In genomic region chr1:230867119-230867902, GRCh38 we compare ENCODE assay signal across 8 cellular contexts. TPM values are rescaled to one million over a fixed set of nuclear protein-coding genes. Genes with fewer than 3 reads are reported as not detected.
DNase-seq lines count a peak whose midpoint lies in the region; ATAC-seq lines count a peak whose summit lies in the region.

No MANE protein-coding gene starts in this region.

- H3K4me3 Mint-ChIP-seq in activated naive CD8-positive, alpha-beta T cell treated with anti-CD3 and anti-CD28 coated beads, Interleukin-2, amount 10 ng/mL, durations not matched to agents 7 days and 5 days, result peak overlapping the region; percentile 82
- H3K4me3 Mint-ChIP-seq in stimulated activated effector memory CD8-positive, alpha-beta T cell treated with anti-CD3 and anti-CD28 coated beads, Interleukin-12 subunit alpha, Interleukin-12 subunit beta, amount 100 ng/mL, for 72 hours, result peak overlapping the region; percentile 75

- no peaks in the 10 kb centered on the region for H3K36me3 Mint-ChIP-seq in activated naive CD8-positive, alpha-beta T cell treated with anti-CD3 and anti-CD28 coated beads, Interleukin-2, amount 10 ng/mL, durations not matched to agents 7 days and 5 days
- H3K36me3 Mint-ChIP-seq in stimulated activated effector memory CD8-positive, alpha-beta T cell treated with anti-CD3 and anti-CD28 coated beads, Interleukin-12 subunit alpha, Interleukin-12 subunit beta, amount 100 ng/mL, for 72 hours, result no peaks in the 10 kb centered on the region

- H3K9me3 Mint-ChIP-seq in activated naive CD8-positive, alpha-beta T cell treated with anti-CD3 and anti-CD28 coated beads, Interleukin-2, amount 10 ng/mL, durations not matched to agents 7 days and 5 days, result no peaks in the 10 kb centered on the region
- H3K9me3 Mint-ChIP-seq in stimulated activated effector memory CD8-positive, alpha-beta T cell treated with anti-CD3 and anti-CD28 coated beads, Interleukin-12 subunit alpha, Interleukin-12 subunit beta, amount 100 ng/mL, for 72 hours, result no peaks in the 10 kb centered on the region

- ATAC-seq in activated naive CD8-positive, alpha-beta T cell treated with anti-CD3 and anti-CD28 coated beads, Interleukin-2, amount 10 ng/mL, durations not matched to agents 7 days and 5 days (ENCODE audit: low read depth), result no peak
- ATAC-seq in stimulated activated effector memory CD8-positive, alpha-beta T cell treated with anti-CD3 and anti-CD28 coated beads, Interleukin-12 subunit alpha, Interleukin-12 subunit beta, amount 100 ng/mL, for 72 hours, result peak; percentile 26
- ATAC-seq in GM18909 (IDR thresholded peaks at IDR 0.05; ENCODE audit: poor library complexity, unreplicated experiment), result no peak

- POLR2A ChIA-PET in activated naive CD8-positive, alpha-beta T cell treated with anti-CD3 and anti-CD28 coated beads, Interleukin-2, amount 10 ng/mL, durations not matched to agents 7 days and 5 days (lab: Charles Lee), result no interaction called here

- peaks cover 7% of the 10 kb centered on the region for H3K4me1 Mint-ChIP-seq in activated naive CD8-positive, alpha-beta T cell treated with anti-CD3 and anti-CD28 coated beads, Interleukin-2, amount 10 ng/mL, durations not matched to agents 7 days and 5 days
- H3K4me1 Mint-ChIP-seq in stimulated activated effector memory CD8-positive, alpha-beta T cell treated with anti-CD3 and anti-CD28 coated beads, Interleukin-12 subunit alpha, Interleukin-12 subunit beta, amount 100 ng/mL, for 72 hours, result peaks cover 27% of the 10 kb centered on the region

- peak overlapping the region; percentile 94 for H3K4me3 ChIP-seq in iPS-18c (ENCODE audit: insufficient read depth, low read depth, low read length)

- DNase-seq in SKM-1 treated with dmso at 0.1 percent for 144 hours (lab: John Stamatoyannopoulos, UW; ENCODE audit: unreplicated experiment), result peak; percentile 33
- no peak for DNase-seq in SKM-1 (lab: John Stamatoyannopoulos, UW; ENCODE audit: unreplicated experiment)
- no peak for DNase-seq in activated naive CD8-positive, alpha-beta T cell treated with anti-CD3 and anti-CD28 coated beads, Interleukin-2, amount 10 ng/mL, durations not matched to agents 7 days and 5 days
- peak in 1 of 2 donors; percentile 53 for DNase-seq in stimulated activated effector memory CD8-positive, alpha-beta T cell treated with anti-CD3 and anti-CD28 coated beads, Interleukin-12 subunit alpha, Interleukin-12 subunit beta, amount 100 ng/mL, for 72 hours (ENCODE audit: low spot score in 2 of 2)
- no peak for DNase-seq in NCI-H1048 (lab: John Stamatoyannopoulos, UW)
- no peak for DNase-seq in SHP77 (lab: John Stamatoyannopoulos, UW)

- H3K27me3 Mint-ChIP-seq in activated naive CD8-positive, alpha-beta T cell treated with anti-CD3 and anti-CD28 coated beads, Interleukin-2, amount 10 ng/mL, durations not matched to agents 7 days and 5 days, result peaks cover 37% of the 10 kb centered on the region

- no peak overlapping the region for H3K27ac Mint-ChIP-seq in activated naive CD8-positive, alpha-beta T cell treated with anti-CD3 and anti-CD28 coated beads, Interleukin-2, amount 10 ng/mL, durations not matched to agents 7 days and 5 days
- peak overlapping the region; percentile 49 for H3K27ac Mint-ChIP-seq in stimulated activated effector memory CD8-positive, alpha-beta T cell treated with anti-CD3 and anti-CD28 coated beads, Interleukin-12 subunit alpha, Interleukin-12 subunit beta, amount 100 ng/mL, for 72 hours

- H3K9me3 ChIP-seq in iPS-18c (ENCODE audit: control insufficient read depth, insufficient read depth, low read length), result peaks cover 4% of the 10 kb centered on the region

RNA-seq across cellular contexts. Expression of gene C1orf198, which starts 1.0 kb away (rescaled TPM):
- 1 to 10 TPM; 2.8 to 3.8 TPM for total RNA-seq in activated naive CD8-positive, alpha-beta T cell treated with anti-CD3 and anti-CD28 coated beads, Interleukin-2, amount 10 ng/mL, durations not matched to agents 7 days and 5 days
